8 cellular contexts compared by ENCODE assay signal in the genomic region with DNA sequence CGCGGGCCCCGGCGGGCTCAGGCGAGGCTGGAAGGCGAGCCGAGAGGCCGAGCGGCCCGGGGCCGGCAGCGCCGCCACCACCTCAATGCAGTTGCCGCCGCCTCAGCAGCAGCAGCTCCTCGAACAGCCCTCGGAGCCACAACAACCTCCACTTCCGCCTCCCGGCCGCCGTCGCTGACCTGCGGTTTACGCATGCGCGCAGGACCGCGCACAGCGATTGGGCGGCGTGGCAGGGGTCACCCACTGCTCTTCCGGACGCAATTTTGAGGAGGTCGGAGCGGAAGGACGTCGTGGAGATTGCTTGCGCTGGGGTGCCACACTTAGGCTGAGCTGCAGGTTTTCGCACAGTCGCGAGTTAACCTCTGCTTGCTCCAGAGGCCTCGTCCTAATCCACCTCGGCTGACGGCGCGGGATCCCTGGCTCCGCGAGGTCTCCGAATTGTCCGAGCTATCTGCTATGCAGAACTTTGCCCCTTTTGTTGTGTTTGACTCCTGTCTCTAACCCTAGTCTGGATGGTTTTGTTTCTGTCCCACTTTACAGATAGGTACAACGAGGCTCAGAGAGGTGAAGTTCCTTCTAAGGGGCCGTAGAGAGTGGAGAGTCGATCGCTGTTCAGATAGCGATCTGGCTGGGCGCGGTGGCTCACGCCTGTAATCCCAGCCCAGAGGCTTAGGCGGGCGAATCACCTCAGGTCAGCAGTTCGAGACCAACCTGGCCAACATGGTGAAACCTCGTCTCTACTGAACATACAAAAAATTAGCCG. TPM values are rescaled to one million over a fixed set of nuclear protein-coding genes. Genes with fewer than 3 reads are reported as not detected.
DNase-seq lines count a peak whose midpoint lies in the region; ATAC-seq and TF ChIP-seq lines count a peak whose summit lies in the region.

Gene ACAD10 (plus strand): TSS at position 243 of the 763 bp plus-strand sequence. CDS start 6,657 bp downstream, outside the sequence.
Gene BRAP (minus strand): TSS at position 146 of the 763 bp plus-strand sequence. CDS start 164 bp downstream, outside the sequence.

- H3K9ac ChIP-seq in iPS-18a (ENCODE audit: low read length): peak within 1 kb of the TSS; percentile 83
- peak within 1 kb of the TSS; percentile 94 for H3K9ac ChIP-seq in skeletal muscle satellite cell (ENCODE audit: low read depth, low read length)

- ATAC-seq in GM18873 (IDR thresholded peaks at IDR 0.05; ENCODE audit: low FRiP score, unreplicated experiment) (peak; percentile 83), HG03135 (IDR thresholded peaks at IDR 0.05; ENCODE audit: unreplicated experiment) (peak; percentile 83)

- H3K27me3 ChIP-seq in breast epithelium: no peaks in the 10 kb centered on the region
- no peaks in the 10 kb centered on the region for H3K27me3 ChIP-seq in iPS-18a (ENCODE audit: control insufficient read depth, insufficient read depth, low read length)
- H3K27me3 ChIP-seq in skeletal muscle satellite cell (ENCODE audit: control insufficient read depth, insufficient read depth, low read length): no peaks in the 10 kb centered on the region

- peak; percentile 52 for DNase-seq in AG04449 (ENCODE audit: low read depth, low spot score)
- DNase-seq in NCI-H2196 treated with DMSO at 0.1 percent for 48 hours (lab: John Stamatoyannopoulos, UW; ENCODE audit: unreplicated experiment): peak; percentile 84
- DNase-seq in breast epithelium (ENCODE audit: low spot score in 2 of 2): peak; percentile 91 to 92

- H3K27ac ChIP-seq in VCaP: peak within 1 kb of the TSS; percentile 91
- H3K27ac ChIP-seq in breast epithelium: peak within 1 kb of the TSS; percentile 88 to 91
- peak within 1 kb of the TSS; percentile 48 for H3K27ac ChIP-seq in iPS-18a (ENCODE audit: low read length)

- H3K4me3 ChIP-seq in AG04449 (ENCODE audit: low read depth, low read length) (peak within 1 kb of the TSS; percentile 99), breast epithelium (peak within 1 kb of the TSS; percentile 83 to 100 (median 91)), iPS-18a (ENCODE audit: low read length) (peak within 1 kb of the TSS; percentile 92), skeletal muscle satellite cell (ENCODE audit: low read length) (peak within 1 kb of the TSS; percentile 82)

- no peaks in the 10 kb centered on the region for H3K9me3 ChIP-seq in breast epithelium
- H3K9me3 ChIP-seq in iPS-18a (ENCODE audit: control insufficient read depth, low read depth, low read length): no peaks in the 10 kb centered on the region
- no peaks in the 10 kb centered on the region for H3K9me3 ChIP-seq in skeletal muscle satellite cell (replicated peaks; ENCODE audit: low read length)

- POLR2A ChIA-PET in AG04449 (lab: Yijun Ruan, JAX): interaction anchor here (0.6 to 1.4 kb wide), 7 partner anchors 8 to 280 kb away, joined by 3 to 4 read pairs (median 3); partner anchors contain the start of gene SH2B3

- no peak for TF ChIP-seq CTCF in AG04449 (IDR thresholded peaks at IDR 0.05; ENCODE audit: insufficient read depth, low read length, missing control alignments)
- TF ChIP-seq CTCF in VCaP (conservative IDR thresholded peaks at IDR 0.05): no peak; the same call in 1 of the 2 replicates
- TF ChIP-seq CTCF in breast epithelium (IDR thresholded peaks at IDR 0.05): no peak

- peak; percentile 70 for TF ChIP-seq POLR2A in breast epithelium (IDR thresholded peaks at IDR 0.05)

- H3K4me1 ChIP-seq in breast epithelium (peaks cover 2 to 13% of the 10 kb centered on the region in 2 donors), iPS-18a (ENCODE audit: control insufficient read depth, low read depth, low read length) (no peaks in the 10 kb centered on the region), skeletal muscle satellite cell (ENCODE audit: control insufficient read depth, insufficient read depth, low read length) (peaks cover 18% of the 10 kb centered on the region)

- CTCF ChIA-PET in AG04449 (lab: Yijun Ruan, JAX): interaction anchor here (1.1 to 3.0 kb wide), 6 partner anchors 9 to 288 kb away, joined by 3 to 9 read pairs (median 6); no protein-coding TSS in a partner anchor

- intact Hi-C loops in breast epithelium (cut with DNase I; ENCODE audit: low total_unique reads): no loop called here

- H3K36me3 ChIP-seq in breast epithelium (peaks cover 11% of the 10 kb centered on the region), iPS-18a (ENCODE audit: control insufficient read depth, low read depth, low read length) (peaks cover 22% of the 10 kb centered on the region), skeletal muscle satellite cell (ENCODE audit: insufficient read depth, low read length) (peaks cover 22% of the 10 kb centered on the region)

- peak within 1 kb of the TSS; percentile 91 for H3K4me2 ChIP-seq in skeletal muscle satellite cell (ENCODE audit: low read length)

RNA-seq across cellular contexts. Expression of gene ACAD10, which starts in this region (rescaled TPM):
- total RNA-seq in breast epithelium: 10 to 100 TPM; 17.9 to 24.1 (median 18.7) TPM
- total RNA-seq in skeletal muscle satellite cell (2012; rRNA removed): 13.7 and 18.1 TPM in 2 replicates

RNA-seq across cellular contexts. Expression of gene BRAP, which starts in this region (rescaled TPM):
- 10 to 100 TPM; 17.4 to 23.7 (median 20.5) TPM for total RNA-seq in breast epithelium
- total RNA-seq in skeletal muscle satellite cell (2012; rRNA removed): 14.4 and 15.7 TPM in 2 replicates

Comparison
In these comparisons a context has a peak if more than half of its experiments do, and no peak if none do; other contexts are left out.
1. Peak in every context shown above with its lines: DNase-seq, ATAC-seq, H3K4me3 ChIP-seq and H3K27ac ChIP-seq.